Comparison of ENCODE assay signal across 16 cellular contexts in genomic region chr11:121533556-121534050, GRCh38.
DNase-seq lines count a peak whose midpoint lies in the region; ATAC-seq and TF ChIP-seq lines count a peak whose summit lies in the region.
"Had no signal": no experiment of that assay in that cellular context is flagged by ENCODE, and none has a peak within 500 bp of the region (broad histone marks: within the 10 kb centered on the region; RNA-seq: fewer than 3 reads in every experiment).

No MANE protein-coding gene starts in this region.

- H3K4me2 ChIP-seq in DND-41 (ENCODE audit: insufficient read depth, low read length) = no peak overlapping the region

- peak overlapping the region; percentile 86; the same call in 1 of the 2 replicates for H3K27ac Mint-ChIP-seq in WTC11
- H3K27ac Mint-ChIP-seq in glutamatergic neuron (ENCODE audit: unreplicated experiment) = peak overlapping the region; percentile 91
- H3K27ac Mint-ChIP-seq: nephron had no signal

- no peak overlapping the region for H2AFZ ChIP-seq in DND-41 (ENCODE audit: low read depth, low read length)

- H3K9me3 ChIP-seq in DND-41 (ENCODE audit: insufficient read depth, low read length, severe bottlenecking) = peaks cover 14% of the 10 kb centered on the region
- H3K9me3 ChIP-seq: testis had no signal

- POLR2A ChIA-PET in WTC11 (lab: Charles Lee) = no interaction called here

- TF ChIP-seq CTCF in DND-41 (IDR thresholded peaks at IDR 0.05; ENCODE audit: borderline replicate concordance, extremely low read depth, low read length, poor library complexity, severe bottlenecking) = no peak
- TF ChIP-seq CTCF in WTC11 (IDR thresholded peaks at IDR 0.05) = no peak
- no peak for TF ChIP-seq CTCF in glutamatergic neuron (IDR thresholded peaks at IDR 0.05; ENCODE audit: partially characterized antibody, unreplicated experiment)

- H4K20me1 ChIP-seq in DND-41 (ENCODE audit: insufficient read depth, low read length) = no peaks in the 10 kb centered on the region

- no peak overlapping the region for H3K4me3 Mint-ChIP-seq in WTC11
- H3K4me3 Mint-ChIP-seq in glutamatergic neuron (ENCODE audit: unreplicated experiment) = peak overlapping the region; percentile 51
- H3K4me3 Mint-ChIP-seq: nephron had no signal

- H3K9me3 Mint-ChIP-seq in WTC11 = peaks cover 17% of the 10 kb centered on the region
- H3K9me3 Mint-ChIP-seq in glutamatergic neuron (ENCODE audit: unreplicated experiment) = peaks cover 2% of the 10 kb centered on the region

- H3K4me3 ChIP-seq in DND-41 (ENCODE audit: low read depth in 1 of 2, low read length in 2 of 2) = no peak overlapping the region
- H3K4me3 ChIP-seq: psoas muscle, testis had no signal

- peak; percentile 66 for ATAC-seq in DND-41 (ENCODE audit: insufficient read depth, low read depth)
- ATAC-seq in WTC11 = no peak; the same call in 1 of the 2 replicates
- ATAC-seq in HG02938 (IDR thresholded peaks at IDR 0.05; ENCODE audit: unreplicated experiment) = no peak

- DNase-seq in DMS79 treated with DMSO at 0.1 percent for 48 hours (lab: John Stamatoyannopoulos, UW) (peak; percentile 64), DMS79 (lab: John Stamatoyannopoulos, UW) (no peak), DND-41 (no peak), WTC11 (ENCODE audit: low spot score) (no peak), glutamatergic neuron (no peak), GM19238 (ENCODE audit: insufficient read length, low spot score) (no peak), ureter (ENCODE audit: low spot score) (no peak)
- DNase-seq: activated CD4-positive, alpha-beta T cell treated with anti-CD3 and anti-CD28 coated beads, Interleukin-2, amount 50 U/mL, for 1 hour; effector CD8-positive, alpha-beta T cell; GF-D8; NCI-H187 treated with DMSO at 0.1 percent for 48 hours; NK-92 treated with Interleukin-12 subunit alpha and Interleukin-12 subunit beta, amount 100 ng/mL, for 24 hours; psoas muscle had no signal

- no peaks in the 10 kb centered on the region for H3K27me3 ChIP-seq in DND-41 (ENCODE audit: insufficient read depth, low read length, poor library complexity)
- H3K27me3 ChIP-seq: testis had no signal

- peak overlapping the region; percentile 45 for H3K27ac ChIP-seq in DND-41 (ENCODE audit: low read length)
- H3K27ac ChIP-seq: psoas muscle, testis had no signal

- H3K36me3 Mint-ChIP-seq in WTC11 (peaks cover 54% of the 10 kb centered on the region), glutamatergic neuron (ENCODE audit: unreplicated experiment) (peaks cover 10% of the 10 kb centered on the region)

- H3K4me1 ChIP-seq in DND-41 (ENCODE audit: insufficient read depth, low read length) = peaks cover 29% of the 10 kb centered on the region
- H3K4me1 ChIP-seq: psoas muscle, testis had no signal

- H3K4me1 Mint-ChIP-seq in WTC11 (peaks cover 7% of the 10 kb centered on the region), glutamatergic neuron (ENCODE audit: low read depth, unreplicated experiment) (peaks cover 34% of the 10 kb centered on the region)

- CTCF ChIA-PET in WTC11 (lab: Charles Lee) = interaction anchor here (0.6 kb wide), 1 partner anchor 47 kb away, joined by 3 read pairs; no protein-coding TSS in a partner anchor

- no peaks in the 10 kb centered on the region for H3K79me2 ChIP-seq in DND-41 (ENCODE audit: insufficient read depth, low read length)

- H3K9ac ChIP-seq in DND-41 (ENCODE audit: low read depth, low read length) = no peak overlapping the region

- H3K36me3 ChIP-seq in DND-41 (ENCODE audit: insufficient read depth, low read length) = peaks cover 66% of the 10 kb centered on the region

- H3K27me3 Mint-ChIP-seq in WTC11 (ENCODE audit: low read depth) (no peaks in the 10 kb centered on the region), glutamatergic neuron (ENCODE audit: unreplicated experiment) (peaks cover 2% of the 10 kb centered on the region)

TF ChIP-seq in WTC11, 78 proteins besides CTCF, POLR2A, EP300 and RAD21 (continues in another document):
- TF ChIP-seq NR3C1 (CRISPR knock-in tag; conservative IDR thresholded peaks at IDR 0.05; ENCODE audit: low read depth) (no peak), SMAD3 (CRISPR knock-in tag; IDR thresholded peaks at IDR 0.05; ENCODE audit: borderline replicate concordance) (no peak), IRF1 (CRISPR knock-in tag; IDR thresholded peaks at IDR 0.05) (no peak), E2F1 (CRISPR knock-in tag; IDR thresholded peaks at IDR 0.05) (no peak), SOX15 (CRISPR knock-in tag; IDR thresholded peaks at IDR 0.05) (no peak), CDX4 (CRISPR knock-in tag; IDR thresholded peaks at IDR 0.05; ENCODE audit: borderline replicate concordance) (no peak), IRF2 (CRISPR knock-in tag; IDR thresholded peaks at IDR 0.05; ENCODE audit: borderline replicate concordance, low read depth) (no peak), TCF7 (CRISPR knock-in tag; IDR thresholded peaks at IDR 0.05; ENCODE audit: low read depth) (no peak), SMAD4 (CRISPR knock-in tag; IDR thresholded peaks at IDR 0.05) (no peak), MXD4 (CRISPR knock-in tag; IDR thresholded peaks at IDR 0.05; ENCODE audit: borderline replicate concordance) (no peak), NR1H2 (CRISPR knock-in tag; IDR thresholded peaks at IDR 0.05) (no peak), HMGA2 (CRISPR knock-in tag; IDR thresholded peaks at IDR 0.05) (no peak), PRDM15 (CRISPR knock-in tag; IDR thresholded peaks at IDR 0.05) (no peak), USF2 (CRISPR knock-in tag; IDR thresholded peaks at IDR 0.05) (no peak), E2F4 (CRISPR knock-in tag; IDR thresholded peaks at IDR 0.05; ENCODE audit: borderline replicate concordance, low read depth) (no peak)
